In the genomic region with DNA sequence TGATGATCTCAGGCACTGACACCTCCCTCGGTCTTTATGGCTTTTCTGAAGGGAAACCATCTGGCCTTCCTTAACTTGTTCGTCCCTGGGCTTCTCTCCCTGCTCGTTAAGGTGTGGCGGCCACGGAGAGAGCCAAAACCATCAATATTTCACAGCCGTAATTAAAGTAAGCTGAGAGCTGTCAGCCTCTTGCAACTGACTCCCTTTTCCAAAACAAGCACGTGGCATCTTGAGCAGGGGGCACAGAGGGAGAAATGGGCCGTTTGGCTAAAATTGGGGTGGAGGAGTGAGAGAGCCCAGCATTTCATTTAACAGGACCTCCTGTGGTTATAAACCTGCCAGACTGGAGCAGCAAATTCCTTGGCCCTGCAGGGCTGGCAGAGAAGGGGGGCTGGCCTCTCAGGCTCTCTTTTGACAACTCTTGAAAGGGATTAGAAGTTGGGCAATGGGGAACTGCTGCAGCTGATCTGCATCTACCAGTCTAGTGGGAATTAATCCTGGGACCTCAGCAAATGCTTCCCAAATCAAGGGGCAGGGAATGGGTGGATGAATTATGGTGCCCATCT, we compare ENCODE assay signal across 21 cellular contexts.
"Had no signal": no experiment of that assay in that cellular context is flagged by ENCODE, and none has a peak within 500 bp of the region (broad histone marks: within the 10 kb centered on the region; RNA-seq: fewer than 3 reads in every experiment).

No MANE protein-coding gene starts in this region.

- DNase-seq: activated CD4-positive, alpha-beta T cell treated with anti-CD3 and anti-CD28 coated beads, Interleukin-2, amount 50 U/mL, for 4 hours; activated CD8-positive, alpha-beta memory T cell treated with anti-CD3 and anti-CD28 coated beads for 24 hours; activated CD8-positive, alpha-beta memory T cell treated with anti-CD3 and anti-CD28 coated beads, Interleukin-2, amount 50 U/mL, for 4 hours; activated naive CD4-positive, alpha-beta T cell; activated T-cell treated with anti-CD3 and anti-CD28 coated beads, Interleukin-2, amount 50 U/mL, for 24 hours; adrenal gland; dorsolateral prefrontal cortex; effector memory CD8-positive, alpha-beta T cell; hypothalamus; kidney; lower lobe of right lung; naive B cell; sigmoid colon; stimulated activated CD4-positive, alpha-beta T cell treated with anti-CD3 and anti-CD28 coated beads, Interleukin-2, amount 100 ng/mL, for 48 hours; stimulated activated CD8-positive, alpha-beta memory T cell treated with anti-CD3 and anti-CD28 coated beads, Interleukin-4, amount 100 ng/mL, for 48 hours; stimulated activated naive B cell treated with anti-CD40 and anti-IgM and Interleukin-4, amounts not matched to agents 10 μg/mL and 1 μg/mL and 100 μg/mL, for 72 hours; transverse colon; WERI-Rb-1 had no signal

- H3K4me1 ChIP-seq: adrenal gland, ascending aorta, esophagus muscularis mucosa, lower lobe of right lung, sigmoid colon, transverse colon had no signal

- H3K9me3 ChIP-seq: adrenal gland, ascending aorta, esophagus muscularis mucosa, lower lobe of right lung, sigmoid colon, transverse colon had no signal

- ATAC-seq: effector memory CD8-positive, alpha-beta T cell; left lobe of liver; lower lobe of right lung; stimulated activated naive B cell treated with anti-CD40 and anti-IgM and Interleukin-4, amounts not matched to agents 10 μg/mL and 1 μg/mL and 100 μg/mL, for 72 hours had no signal

- H3K27me3 ChIP-seq: ascending aorta had no signal

- H3K4me3 ChIP-seq: adrenal gland, ascending aorta, dorsolateral prefrontal cortex, esophagus muscularis mucosa, lower lobe of right lung, sigmoid colon, transverse colon had no signal

- H3K36me3 ChIP-seq: adrenal gland, ascending aorta, esophagus muscularis mucosa, lower lobe of right lung, sigmoid colon, transverse colon, WERI-Rb-1 had no signal

- H3K27ac ChIP-seq: adrenal gland, ascending aorta, dorsolateral prefrontal cortex, esophagus muscularis mucosa, lower lobe of right lung, sigmoid colon, transverse colon, WERI-Rb-1 had no signal
